Comparison of ENCODE assay signal across 8 cellular contexts in genomic region chr22:19523240-19524169, GRCh38. TPM values are rescaled to one million over a fixed set of nuclear protein-coding genes. Genes with fewer than 3 reads are reported as not detected.
DNase-seq lines count a peak whose midpoint lies in the region; ATAC-seq and TF ChIP-seq lines count a peak whose summit lies in the region.

No MANE protein-coding gene starts in this region.

- H3K4me3 ChIP-seq in hepatocyte: peak overlapping the region; percentile 20
- peak overlapping the region; percentile 28 to 70 (median 45) for H3K4me3 ChIP-seq in spleen

- H3K4me1 ChIP-seq in hepatocyte (ENCODE audit: insufficient read depth) (peaks cover 13% of the 10 kb centered on the region), spleen (peaks cover 14 to 61% (median 45%) of the 10 kb centered on the region in 6 donors)

- peak; percentile 60 for DNase-seq in activated effector memory CD4-positive, alpha-beta T cell treated with anti-CD3 and anti-CD28 coated beads, Interleukin-2, amount 50 U/mL, for 16 hours
- no peak for DNase-seq in activated effector memory CD4-positive, alpha-beta T cell treated with Interleukin-2 at 50 U/mL for 16 hours
- peak in 1 of 2 donors; percentile 42 for DNase-seq in activated naive CD4-positive, alpha-beta T cell treated with anti-CD3 and anti-CD28 coated beads, Interleukin-2, amount 50 U/mL, for 72 hours (ENCODE audit: low spot score in 2 of 2)
- DNase-seq in hepatocyte (ENCODE audit: low spot score) (no peak), spleen (peak; percentile 76), activated gamma-delta T cell (lab: John Stamatoyannopoulos, UW) (no peak), cortex of kidney (lab: John Stamatoyannopoulos, UW) (no peak), Kasumi-1 (lab: John Stamatoyannopoulos, UW) (no peak)

- H3K4me2 ChIP-seq in hepatocyte: peak overlapping the region; percentile 88

- H4K20me1 ChIP-seq in hepatocyte (ENCODE audit: insufficient read depth, poor library complexity, severe bottlenecking): no peaks in the 10 kb centered on the region

- no peaks in the 10 kb centered on the region for H3K36me3 Mint-ChIP-seq in activated naive CD4-positive, alpha-beta T cell treated with anti-CD3 and anti-CD28 coated beads, Interleukin-2, amount 50 U/mL, for 72 hours

- H3K9me3 ChIP-seq in hepatocyte (ENCODE audit: low read depth): no peaks in the 10 kb centered on the region
- H3K9me3 ChIP-seq in spleen: no peaks in the 10 kb centered on the region

- no peaks in the 10 kb centered on the region for H3K79me2 ChIP-seq in hepatocyte

- H3K27ac Mint-ChIP-seq in activated naive CD4-positive, alpha-beta T cell treated with anti-CD3 and anti-CD28 coated beads, Interleukin-2, amount 50 U/mL, for 72 hours: peak overlapping the region in 1 of 2 donors; percentile 11

- TF ChIP-seq CTCF in hepatocyte (IDR thresholded peaks at IDR 0.05; ENCODE audit: poor library complexity): no peak
- no peak for TF ChIP-seq CTCF in spleen (IDR thresholded peaks at IDR 0.05 in 8 of 11, conservative IDR thresholded peaks at IDR 0.05 in 3 of 11)

- H3K27ac ChIP-seq in hepatocyte: no peak overlapping the region
- peak overlapping the region in 6 of 8 donors; percentile 1 to 81 (median 61) for H3K27ac ChIP-seq in spleen

- no peak for TF ChIP-seq POLR2A in spleen (IDR thresholded peaks at IDR 0.05)

- intact Hi-C loops in spleen (cut with DNase I; ENCODE audit: low total_unique reads): no loop called here

- H3K9me2 ChIP-seq in hepatocyte (replicated peaks; ENCODE audit: insufficient read depth): no peaks in the 10 kb centered on the region

- H3K9me3 Mint-ChIP-seq in activated naive CD4-positive, alpha-beta T cell treated with anti-CD3 and anti-CD28 coated beads, Interleukin-2, amount 50 U/mL, for 72 hours: no peaks in the 10 kb centered on the region

- whole genome bisulfite sequencing in hepatocyte (ENCODE audit: low lambda C conversion rate, missing lambda C conversion rate): 4% methylated on average over 90 of the region's 99 CpGs
- WGBS in spleen, 5 donors: 2 to 3% (median 2%) methylated on average over 62 to 99 of the region's 99 CpGs

- ATAC-seq in activated naive CD4-positive, alpha-beta T cell treated with anti-CD3 and anti-CD28 coated beads, Interleukin-2, amount 50 U/mL, for 72 hours: peak; percentile 63 to 75

- peak overlapping the region; percentile 15 for H2AFZ ChIP-seq in hepatocyte

- H3K36me3 ChIP-seq in hepatocyte (replicated peaks; ENCODE audit: insufficient read depth, low read depth) (no peaks in the 10 kb centered on the region), spleen (peaks cover 0 to 19% (median 0%) of the 10 kb centered on the region in 6 donors)

- H3K27me3 ChIP-seq in hepatocyte (peaks cover 55% of the 10 kb centered on the region), spleen (replicated peaks in 1 of 7) (peaks cover 7 to 58% (median 29%) of the 10 kb centered on the region in 7 donors)

RNA-seq across cellular contexts. Expression of gene CLDN5, which starts 0.7 kb away (rescaled TPM):
- not detected for total RNA-seq in activated naive CD4-positive, alpha-beta T cell treated with anti-CD3 and anti-CD28 coated beads, Interleukin-2, amount 50 U/mL, for 72 hours
- total RNA-seq in hepatocyte: 4.9 and 8.9 TPM in 2 replicates
- 9.9 and 12.0 TPM in 2 replicates for polyA plus RNA-seq in hepatocyte
- 100 to 1,000 TPM in 1 of 7 donors, 10 to 100 TPM in 6; 29.5 to 167 (median 65.8) TPM for total RNA-seq in spleen
- polyA plus RNA-seq in spleen: 10 to 100 TPM; 18.1 to 69.3 (median 35.8) TPM

RNA-seq across cellular contexts. Expression of gene CDC45, which starts 43.8 kb away (rescaled TPM):
- 10 to 100 TPM; 92.1 to 99.7 TPM for total RNA-seq in activated naive CD4-positive, alpha-beta T cell treated with anti-CD3 and anti-CD28 coated beads, Interleukin-2, amount 50 U/mL, for 72 hours
- total RNA-seq in hepatocyte (6.5 and 7.1 TPM in 2 replicates), spleen (1 to 10 TPM; 1.5 to 7.3 (median 4.5) TPM)
- polyA plus RNA-seq in hepatocyte (3.5 and 3.7 TPM in 2 replicates), spleen (1 to 10 TPM; 5.1 to 6.7 (median 5.6) TPM)

RNA-seq across cellular contexts. Expression of gene UFD1, which starts 44.5 kb away (rescaled TPM):
- 100 to 1,000 TPM in 1 of 2 donors, 10 to 100 TPM in 1; 81.7 to 136 TPM for total RNA-seq in activated naive CD4-positive, alpha-beta T cell treated with anti-CD3 and anti-CD28 coated beads, Interleukin-2, amount 50 U/mL, for 72 hours
- total RNA-seq in hepatocyte (48.6 and 51.5 TPM in 2 replicates), spleen (10 to 100 TPM; 35.6 to 49.9 (median 40.1) TPM)
- polyA plus RNA-seq in hepatocyte (79.1 and 86.0 TPM in 2 replicates), spleen (10 to 100 TPM; 41.8 to 55.4 (median 52.2) TPM)

Comparison
In these comparisons a context has a peak if more than half of its experiments do, and no peak if none do; other contexts are left out.
1. DNase-seq: peak in activated effector memory CD4-positive, alpha-beta T cell treated with anti-CD3 and anti-CD28 coated beads, Interleukin-2, amount 50 U/mL, for 16 hours (single experiment) and spleen (single experiment); none in activated effector memory CD4-positive, alpha-beta T cell treated with Interleukin-2 at 50 U/mL for 16 hours (single experiment), hepatocyte (single experiment), activated gamma-delta T cell (single experiment), cortex of kidney (single experiment) and Kasumi-1 (0 of 2).
2. RNA of gene CDC45, which starts 43.8 kb away (total RNA-seq): 92.1 to 99.7 TPM in activated naive CD4-positive, alpha-beta T cell treated with anti-CD3 and anti-CD28 coated beads, Interleukin-2, amount 50 U/mL, for 72 hours; 6.5 to 7.1 TPM in hepatocyte and 1.5 to 7.3 TPM in spleen; every median in the first group is over 10 times any median in the second.